Comparison of ENCODE assay signal across 21 cellular contexts in the genomic region with DNA sequence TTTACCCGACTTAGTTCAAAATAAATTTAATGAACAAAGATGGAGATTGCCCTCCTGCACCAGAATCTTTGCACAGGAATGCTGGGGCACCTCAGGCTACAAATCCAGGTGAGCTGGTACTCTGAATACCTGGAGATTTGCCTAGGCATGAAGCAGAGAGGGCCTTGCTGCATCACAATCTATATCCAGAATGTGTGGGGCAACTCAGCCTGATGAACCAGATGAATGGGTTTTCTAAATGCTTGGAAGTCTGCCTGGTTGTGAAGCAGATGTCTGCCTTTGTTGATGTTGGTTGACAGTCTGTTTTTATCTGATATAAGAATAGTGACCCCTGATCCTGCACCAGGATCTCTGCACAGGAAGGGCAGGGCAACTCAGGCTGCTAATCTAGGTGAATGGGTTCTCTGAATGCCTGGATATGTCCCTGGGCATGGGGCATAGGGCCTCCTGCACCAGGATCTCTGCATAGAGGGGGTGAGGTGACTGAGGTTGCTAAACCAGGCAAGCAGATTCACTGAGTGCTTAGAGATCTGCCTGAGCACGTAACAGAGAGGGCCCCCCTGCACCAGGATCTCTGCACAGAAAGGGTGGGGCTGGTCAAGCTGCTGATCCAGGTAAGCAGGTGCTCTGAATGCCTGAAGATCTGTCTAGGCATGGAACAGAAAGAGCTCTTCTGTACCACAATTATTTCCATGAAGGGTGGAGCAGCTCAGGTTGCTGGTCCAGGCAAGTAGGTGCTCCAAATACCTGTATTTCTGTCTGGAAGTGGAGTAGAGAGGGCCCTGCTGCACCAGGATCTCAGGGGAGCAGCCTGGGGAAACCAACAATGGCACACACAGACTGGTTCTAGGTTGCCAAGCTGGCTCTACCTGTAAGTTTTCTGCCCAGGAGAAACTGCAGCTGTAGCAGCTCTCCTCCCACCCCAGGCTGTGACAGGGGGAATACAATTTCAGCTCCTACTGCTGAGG.
DNase-seq lines count a peak whose midpoint lies in the region; ATAC-seq, FAIRE-seq and TF ChIP-seq lines count a peak whose summit lies in the region.
"Had no signal": no experiment of that assay in that cellular context is flagged by ENCODE, and none has a peak within 500 bp of the region (broad histone marks: within the 10 kb centered on the region; RNA-seq: fewer than 3 reads in every experiment).

No MANE protein-coding gene starts in this region.

- no peak for TF ChIP-seq CTCF in LNCaP clone FGC (IDR thresholded peaks at IDR 0.05; ENCODE audit: control insufficient read depth, extremely low read depth, insufficient read depth)
- no peak for TF ChIP-seq CTCF in bronchial epithelial cell (IDR thresholded peaks at IDR 0.05; ENCODE audit: insufficient read depth, low read length, severe bottlenecking)
- TF ChIP-seq CTCF in suprapubic skin (IDR thresholded peaks at IDR 0.05): no peak

- TF ChIP-seq EP300 in suprapubic skin (IDR thresholded peaks at IDR 0.05): no peak

- no peaks in the 10 kb centered on the region for H3K36me3 ChIP-seq in bronchial epithelial cell (ENCODE audit: control insufficient read depth, insufficient read depth, low read length)
- H3K36me3 ChIP-seq in suprapubic skin: no peaks in the 10 kb centered on the region
- H3K36me3 ChIP-seq: BE2C had no signal

- no peaks in the 10 kb centered on the region for H3K36me3 Mint-ChIP-seq in T-helper 2 cell treated with Interferon-gamma antibody and Interleukin-4, amounts not matched to agents 5 μg/mL and 100 μg/mL, for 36 hours (ENCODE audit: low read depth)
- H3K36me3 Mint-ChIP-seq: CD4-positive, CD25-positive, alpha-beta regulatory T cell; CD8-positive, alpha-beta memory T cell had no signal

- H3K27me3 ChIP-seq in bronchial epithelial cell (ENCODE audit: control insufficient read depth, insufficient read depth, low read length) (no peaks in the 10 kb centered on the region), suprapubic skin (no peaks in the 10 kb centered on the region)
- H3K27me3 ChIP-seq: BE2C had no signal

- H3K27me3 Mint-ChIP-seq in T-helper 2 cell treated with Interferon-gamma antibody and Interleukin-4, amounts not matched to agents 5 μg/mL and 100 μg/mL, for 36 hours (ENCODE audit: low read depth): no peaks in the 10 kb centered on the region
- H3K27me3 Mint-ChIP-seq: CD4-positive, CD25-positive, alpha-beta regulatory T cell; CD8-positive, alpha-beta memory T cell; IgD-negative memory B cell had no signal

- peak overlapping the region; percentile 64 for H3K27ac ChIP-seq in suprapubic skin

- H3K9me3 Mint-ChIP-seq in T-helper 2 cell treated with Interferon-gamma antibody and Interleukin-4, amounts not matched to agents 5 μg/mL and 100 μg/mL, for 36 hours: peaks cover 14% of the 10 kb centered on the region
- H3K9me3 Mint-ChIP-seq: HFFc6 had no signal

- no peak for FAIRE-seq in bronchial epithelial cell (lab: Jason Lieb, UNC)
- FAIRE-seq: G401.6, GM12892, GM18507, HepG2 had no signal

- DNase-seq in LNCaP clone FGC (ENCODE audit: low read depth) (peak; percentile 38), bronchial epithelial cell (ENCODE audit: low read depth) (peak; percentile 42), suprapubic skin (ENCODE audit: low spot score in 2 of 2) (no peak), NCI-H2171 treated with DMSO at 0.1 percent for 48 hours (lab: John Stamatoyannopoulos, UW) (no peak)
- no peak for DNase-seq in T-helper 2 cell treated with Interferon-gamma antibody and Interleukin-4, amounts not matched to agents 5 μg/mL and 100 μg/mL, for 36 hours (ENCODE audit: low spot score)
- no peak for DNase-seq in stimulated activated CD4-positive, alpha-beta T cell treated with anti-CD3 and anti-CD28 coated beads, Interleukin-12 subunit alpha, Interleukin-12 subunit beta, amount 100 ng/mL, for 4 hours
- DNase-seq: BE2C; C1 segment of cervical spinal cord; CD4-positive, CD25-positive, alpha-beta regulatory T cell; CD8-positive, alpha-beta memory T cell; COR-L47; GOT3; H7; HFFc6 had no signal

- H3K4me3 Mint-ChIP-seq in T-helper 2 cell treated with Interferon-gamma antibody and Interleukin-4, amounts not matched to agents 5 μg/mL and 100 μg/mL, for 36 hours: no peak overlapping the region
- H3K4me3 Mint-ChIP-seq: CD4-positive, CD25-positive, alpha-beta regulatory T cell; CD8-positive, alpha-beta memory T cell; HFFc6 had no signal

- peak; percentile 94 for ATAC-seq in esophagus mucosa
- ATAC-seq: HCT116, HepG2 had no signal

- H3K4me1 ChIP-seq in suprapubic skin: peaks cover 5% of the 10 kb centered on the region
- H3K4me1 ChIP-seq: BE2C had no signal

- H3K4me3 ChIP-seq in LNCaP clone FGC (ENCODE audit: low read depth, low read length): no peak overlapping the region
- no peak overlapping the region for H3K4me3 ChIP-seq in bronchial epithelial cell (ENCODE audit: low read depth, low read length)
- H3K4me3 ChIP-seq in suprapubic skin: no peak overlapping the region

- TF ChIP-seq POLR2A in suprapubic skin (IDR thresholded peaks at IDR 0.05): no peak

- peaks cover 7% of the 10 kb centered on the region for H3K9me3 ChIP-seq in suprapubic skin
- H3K9me3 ChIP-seq: BE2C had no signal

- 51% methylated on average over 2 of the region's 2 CpGs for WGBS in suprapubic skin

- no peaks in the 10 kb centered on the region for H3K4me1 Mint-ChIP-seq in T-helper 2 cell treated with Interferon-gamma antibody and Interleukin-4, amounts not matched to agents 5 μg/mL and 100 μg/mL, for 36 hours (ENCODE audit: low read depth)
- H3K4me1 Mint-ChIP-seq: CD4-positive, CD25-positive, alpha-beta regulatory T cell; CD8-positive, alpha-beta memory T cell; IgD-negative memory B cell had no signal

- H3K27ac Mint-ChIP-seq in T-helper 2 cell treated with Interferon-gamma antibody and Interleukin-4, amounts not matched to agents 5 μg/mL and 100 μg/mL, for 36 hours: no peak overlapping the region
- H3K27ac Mint-ChIP-seq: CD4-positive, CD25-positive, alpha-beta regulatory T cell; CD8-positive, alpha-beta memory T cell; HFFc6; IgD-negative memory B cell had no signal

Comparison
In these comparisons a context has a peak if more than half of its experiments do, and no peak if none do; other contexts are left out.
1. DNase-seq: peak in LNCaP clone FGC (single experiment) and bronchial epithelial cell (single experiment); none in suprapubic skin (0 of 2), T-helper 2 cell treated with Interferon-gamma antibody and Interleukin-4, amounts not matched to agents 5 μg/mL and 100 μg/mL, for 36 hours (single experiment), NCI-H2171 treated with DMSO at 0.1 percent for 48 hours (single experiment) and stimulated activated CD4-positive, alpha-beta T cell treated with anti-CD3 and anti-CD28 coated beads, Interleukin-12 subunit alpha, Interleukin-12 subunit beta, amount 100 ng/mL, for 4 hours (single experiment).